In the genomic region with DNA sequence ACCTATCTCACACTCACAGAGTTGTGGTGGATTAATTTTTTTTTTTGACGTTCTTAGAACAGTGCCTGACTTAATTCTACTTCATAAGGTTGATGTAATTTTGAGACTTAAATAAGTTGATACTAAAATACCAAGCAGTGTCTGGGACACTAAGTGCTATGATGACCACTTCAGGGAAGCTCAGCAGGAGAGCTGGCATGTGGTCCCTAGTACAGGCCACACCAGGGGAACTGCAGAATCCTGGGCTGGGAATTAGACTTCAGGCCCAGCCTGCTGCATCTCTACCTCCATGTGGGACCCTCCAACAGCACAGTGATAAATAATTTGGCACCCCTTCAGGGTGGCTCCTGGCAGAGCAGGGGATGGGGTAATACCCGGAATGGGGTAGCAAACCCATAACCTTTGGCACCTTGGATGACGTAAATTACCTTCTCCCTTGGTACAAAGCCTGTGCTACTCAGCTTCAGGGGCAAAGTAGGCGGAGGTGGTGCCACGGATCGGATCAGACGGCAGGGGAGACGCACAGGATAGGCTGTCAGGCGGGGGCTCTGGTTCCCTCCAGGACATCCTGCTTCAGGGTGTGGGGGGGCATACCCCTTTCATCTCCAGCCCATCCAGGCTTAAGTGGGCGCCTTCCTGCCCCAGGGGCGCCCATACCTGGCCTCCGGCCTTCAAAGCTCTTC, we compare ENCODE assay signal across 10 cellular contexts. TPM values are rescaled to one million over a fixed set of nuclear protein-coding genes. Genes with fewer than 3 reads are reported as not detected.
DNase-seq lines count a peak whose midpoint lies in the region; ATAC-seq and TF ChIP-seq lines count a peak whose summit lies in the region.
"Had no signal": no experiment of that assay in that cellular context is flagged by ENCODE, and none has a peak within 500 bp of the region (broad histone marks: within the 10 kb centered on the region; RNA-seq: fewer than 3 reads in every experiment).

No MANE protein-coding gene starts in this region.

- H3K4me3 Mint-ChIP-seq in activated B cell treated with CpG ODN at 0.5 μM for 24 hours (peak overlapping the region; percentile 20), memory B cell (no peak overlapping the region), nephron progenitor cell (no peak overlapping the region)

- no peaks in the 10 kb centered on the region for H3K27me3 ChIP-seq in BLaER1 treated with 17β-estradiol and CSF1 and Interleukin-3, amounts not matched to agents 10 nM and 100 nM

- peaks cover 0 to 65% (median 19%) of the 10 kb centered on the region in 11 experiments; a peak in 16 of 22 replicates for H4K20me1 ChIP-seq in BLaER1 treated with 17β-estradiol and CSF1 and Interleukin-3, amounts not matched to agents 10 nM and 100 nM

- peak overlapping the region; percentile 62 for H3K27ac Mint-ChIP-seq in activated B cell treated with CpG ODN at 0.5 μM for 24 hours
- H3K27ac Mint-ChIP-seq in memory B cell: peak overlapping the region; percentile 87
- H3K27ac Mint-ChIP-seq in nephron progenitor cell: no peak overlapping the region

- peak overlapping the region in 3 of 11 experiments; percentile 7 to 46 (median 29); a peak in 3 of 22 replicates for H3K9ac ChIP-seq in BLaER1 treated with 17β-estradiol and CSF1 and Interleukin-3, amounts not matched to agents 10 nM and 100 nM

- peak overlapping the region; percentile 50 to 84 (median 77); a peak in 19 of 22 replicates for H3K4me2 ChIP-seq in BLaER1 treated with 17β-estradiol and CSF1 and Interleukin-3, amounts not matched to agents 10 nM and 100 nM

- H3K27me3 Mint-ChIP-seq in activated B cell treated with CpG ODN at 0.5 μM for 24 hours (no peaks in the 10 kb centered on the region), memory B cell (no peaks in the 10 kb centered on the region), nephron progenitor cell (ENCODE audit: low read depth, poor library complexity) (peaks cover 35% of the 10 kb centered on the region)

- no peaks in the 10 kb centered on the region for H3K9me3 ChIP-seq in BLaER1 treated with 17β-estradiol and CSF1 and Interleukin-3, amounts not matched to agents 10 nM and 100 nM (replicated peaks in 1 of 11)
- no peaks in the 10 kb centered on the region for H3K9me3 ChIP-seq in HEK293 (ENCODE audit: control insufficient read depth, insufficient read depth, low read depth, low read length)

- no peaks in the 10 kb centered on the region for H3K9me3 Mint-ChIP-seq in activated B cell treated with CpG ODN at 0.5 μM for 24 hours
- H3K9me3 Mint-ChIP-seq in memory B cell: no peaks in the 10 kb centered on the region
- no peaks in the 10 kb centered on the region for H3K9me3 Mint-ChIP-seq in nephron progenitor cell

- H3K36me3 Mint-ChIP-seq in activated B cell treated with CpG ODN at 0.5 μM for 24 hours (ENCODE audit: low read depth): peaks cover 71% of the 10 kb centered on the region
- H3K36me3 Mint-ChIP-seq in memory B cell: no peaks in the 10 kb centered on the region
- peaks cover 15% of the 10 kb centered on the region for H3K36me3 Mint-ChIP-seq in nephron progenitor cell (ENCODE audit: low read depth)

- TF ChIP-seq CTCF in HEK293 (tag by site-specific recombination; IDR thresholded peaks at IDR 0.05) (no peak), activated B cell treated with CpG ODN at 0.5 μM for 24 hours (IDR thresholded peaks at IDR 0.05) (no peak), nephron progenitor cell (IDR thresholded peaks at IDR 0.05) (no peak)

- no peak overlapping the region for H3K4me3 ChIP-seq in BLaER1 treated with 17β-estradiol and CSF1 and Interleukin-3, amounts not matched to agents 10 nM and 100 nM
- no peak overlapping the region for H3K4me3 ChIP-seq in HEK293 (ENCODE audit: low read depth, low read length)
- H3K4me3 ChIP-seq: lung had no signal

- intact Hi-C loops in activated B cell treated with CpG ODN at 0.5 μM for 24 hours (cut with micrococcal nuclease): no loop called here

- POLR2A ChIA-PET in HEK293 (lab: Yijun Ruan, JAX): no interaction called here
- POLR2A ChIA-PET in activated B cell treated with CpG ODN at 0.5 μM for 24 hours (lab: Charles Lee): interaction anchor here (0.5 to 1.4 kb wide), 4 partner anchors 40 to 221 kb away, joined by 3 to 7 read pairs (median 4); a partner anchor contains a TSS

- peak overlapping the region in 4 of 11 experiments; percentile 25 to 51 (median 36); a peak in 5 of 22 replicates for H3K27ac ChIP-seq in BLaER1 treated with 17β-estradiol and CSF1 and Interleukin-3, amounts not matched to agents 10 nM and 100 nM
- no peak overlapping the region for H3K27ac ChIP-seq in HEK293 (ENCODE audit: extremely low read depth, low read depth, low read length)

- H3K36me3 ChIP-seq in BLaER1 treated with 17β-estradiol and CSF1 and Interleukin-3, amounts not matched to agents 10 nM and 100 nM: peaks cover 8 to 69% (median 60%) of the 10 kb centered on the region in 11 experiments; a peak in 21 of 22 replicates
- H3K36me3 ChIP-seq in HEK293 (ENCODE audit: control insufficient read depth in 2 of 2, insufficient read depth in 1 of 2, low read length in 2 of 2): peaks cover 0 to 52% of the 10 kb centered on the region in 2 experiments; a peak in 2 of 3 replicates

- H3K4me1 Mint-ChIP-seq in activated B cell treated with CpG ODN at 0.5 μM for 24 hours (peaks cover 59% of the 10 kb centered on the region), memory B cell (peaks cover 41% of the 10 kb centered on the region), nephron progenitor cell (peaks cover 19% of the 10 kb centered on the region)

- ATAC-seq in activated B cell treated with CpG ODN at 0.5 μM for 24 hours (ENCODE audit: low read depth) (no peak), memory B cell (ENCODE audit: low read depth) (no peak), GM18519 (IDR thresholded peaks at IDR 0.05; ENCODE audit: low FRiP score, unreplicated experiment) (no peak), HG02798 (IDR thresholded peaks at IDR 0.05; ENCODE audit: poor library complexity, unreplicated experiment) (no peak)

- CTCF ChIA-PET in HEK293 (lab: Yijun Ruan, JAX) (interaction anchor here (0.9 to 2.5 kb wide), 4 partner anchors 12 to 41 kb away, joined by 3 to 8 read pairs (median 3); no protein-coding TSS in a partner anchor), activated B cell treated with CpG ODN at 0.5 μM for 24 hours (lab: Charles Lee) (interaction anchor here (0.7 to 1.6 kb wide), 2 partner anchors 14 to 40 kb away, joined by 3 to 4 read pairs; no protein-coding TSS in a partner anchor)

- DNase-seq in activated B cell treated with CpG ODN at 0.5 μM for 24 hours: no peak
- DNase-seq in memory B cell (ENCODE audit: low spot score in 2 of 2): no peak
- no peak for DNase-seq in nephron progenitor cell
- no peak for DNase-seq in RPMI8226
- DNase-seq: NCI-H146 had no signal

- H3K4me1 ChIP-seq in BLaER1 treated with 17β-estradiol and CSF1 and Interleukin-3, amounts not matched to agents 10 nM and 100 nM: peaks cover 41 to 62% (median 51%) of the 10 kb centered on the region in 10 experiments
- H3K4me1 ChIP-seq in HEK293 (ENCODE audit: control insufficient read depth, insufficient read depth, low read length): no peaks in the 10 kb centered on the region

TF ChIP-seq in HEK293, 187 proteins besides CTCF, POLR2A, EP300 and RAD21:
- TF ChIP-seq GLIS1 (tag by site-specific recombination; IDR thresholded peaks at IDR 0.05) (peak; percentile 90), ZFP3 (tag by site-specific recombination; IDR thresholded peaks at IDR 0.05; ENCODE audit: low read depth) (no peak), SP3 (tag by site-specific recombination; IDR thresholded peaks at IDR 0.05) (no peak), ZIC2 (tag by site-specific recombination; IDR thresholded peaks at IDR 0.05) (peak; percentile 69), SETDB1 (IDR thresholded peaks at IDR 0.05; ENCODE audit: insufficient read length, low read length) (no peak), EGR2 (tag by site-specific recombination; IDR thresholded peaks at IDR 0.05; ENCODE audit: low read depth) (no peak)
TF ChIP-seq in HEK293: peak in this region for 2.

RNA-seq across cellular contexts. Expression of a gene that starts 4.8 kb away (rescaled TPM):
- 30.3 and 36.0 TPM in 2 replicates for total RNA-seq in activated B cell treated with CpG ODN at 0.5 μM for 24 hours

RNA-seq across cellular contexts. Expression of a gene that starts 58.1 kb away (rescaled TPM):
- 0.10 and 0.29 TPM in 2 replicates for total RNA-seq in activated B cell treated with CpG ODN at 0.5 μM for 24 hours
